In the genomic region with DNA sequence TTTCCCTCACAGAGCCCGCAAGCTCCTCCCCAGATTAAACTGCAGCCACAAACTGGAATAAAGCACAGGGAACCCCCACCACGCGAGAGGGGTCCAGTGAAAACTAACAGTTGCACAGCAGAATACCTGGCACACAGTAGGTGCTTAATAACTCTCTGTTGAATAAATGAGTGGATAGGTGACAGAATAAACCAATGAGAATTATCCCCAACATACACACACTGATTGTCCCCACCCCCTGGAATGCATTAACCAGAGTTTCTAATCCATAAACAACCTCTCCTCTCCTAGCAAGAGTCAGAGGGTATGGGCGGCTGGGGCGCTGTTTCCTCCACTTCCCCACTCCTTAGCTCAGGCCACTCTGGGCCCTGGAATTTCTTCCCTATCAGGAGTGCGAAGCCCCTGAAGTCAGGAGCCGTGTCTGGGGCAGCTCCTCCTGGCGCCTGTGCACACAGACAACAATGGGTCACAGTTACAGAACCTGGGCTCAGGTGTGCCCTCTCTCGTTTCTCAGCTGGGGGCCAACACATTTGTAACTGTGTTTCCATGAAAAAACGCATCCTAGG, we compare ENCODE assay signal across 15 cellular contexts. TPM values are rescaled to one million over a fixed set of nuclear protein-coding genes. Genes with fewer than 3 reads are reported as not detected.
A peak's percentile ranks its signal among the peaks of the same experiment; 100 is the strongest.
DNase-seq lines count a peak whose midpoint lies in the region; ATAC-seq and TF ChIP-seq lines count a peak whose summit lies in the region.
"Had no signal": no experiment of that assay in that cellular context is flagged by ENCODE, and none has a peak within 500 bp of the region (broad histone marks: within the 10 kb centered on the region; RNA-seq: fewer than 3 reads in every experiment).

No MANE protein-coding gene starts in this region.

- no peak overlapping the region for H3K4me2 ChIP-seq in OCI-LY1 (ENCODE audit: low read length)

- no peaks in the 10 kb centered on the region for H3F3A ChIP-seq in OCI-LY1 (ENCODE audit: insufficient read depth, low read length)

- H3K4me1 ChIP-seq in OCI-LY1 (ENCODE audit: insufficient read depth, low read length, severe bottlenecking) (peaks cover 45% of the 10 kb centered on the region), gastrocnemius medialis (peaks cover 55 to 81% of the 10 kb centered on the region in 2 donors)

- H3K27me3 Mint-ChIP-seq in endothelial cell (ENCODE audit: unreplicated experiment) (peaks cover 4% of the 10 kb centered on the region), osteocyte (ENCODE audit: unreplicated experiment) (no peaks in the 10 kb centered on the region)
- H3K27me3 Mint-ChIP-seq: stimulated activated naive CD8-positive, alpha-beta T cell treated with anti-CD3 and anti-CD28 coated beads, Interleukin-15, Interleukin-2, amounts not matched to agents 100 ng/mL and 50 ng/mL, for 24 hours had no signal

- DNase-seq in ELF-1 (ENCODE audit: low read depth, low spot score) (peak; percentile 33), endothelial cell (ENCODE audit: low spot score) (no peak), gastrocnemius medialis (no peak), GM03348 (ENCODE audit: low spot score) (no peak), osteocyte (ENCODE audit: extremely low spot score, unreplicated experiment) (no peak)
- DNase-seq: activated gamma-delta T cell treated with Interleukin-2 at 50 U/mL for 16 hours, mesendoderm, NCI-H1105 treated with DMSO at 0.1 percent for 48 hours, small intestine had no signal

- H4K20me1 ChIP-seq in OCI-LY1 (ENCODE audit: insufficient read depth, low read length), result no peaks in the 10 kb centered on the region

- H3K4me3 ChIP-seq in OCI-LY1 (ENCODE audit: low read depth, low read length, poor library complexity, severe bottlenecking) (no peak overlapping the region), gastrocnemius medialis (no peak overlapping the region)
- H3K4me3 ChIP-seq: SJSA1 had no signal

- no peak for TF ChIP-seq CTCF in OCI-LY1 (IDR thresholded peaks at IDR 0.05; ENCODE audit: low read length)
- no peak for TF ChIP-seq CTCF in endothelial cell (IDR thresholded peaks at IDR 0.05; ENCODE audit: unreplicated experiment)
- no peak for TF ChIP-seq CTCF in gastrocnemius medialis (IDR thresholded peaks at IDR 0.05 in 4 of 5, conservative IDR thresholded peaks at IDR 0.05 in 1 of 5)
- TF ChIP-seq CTCF in osteocyte (IDR thresholded peaks at IDR 0.05), result no peak

- H2AFZ ChIP-seq in OCI-LY1 (ENCODE audit: low read length), result no peak overlapping the region

- H3K4me1 Mint-ChIP-seq in endothelial cell (ENCODE audit: unreplicated experiment) (peaks cover 80% of the 10 kb centered on the region), osteocyte (ENCODE audit: unreplicated experiment) (peaks cover 60% of the 10 kb centered on the region)

- H3K9me3 ChIP-seq in OCI-LY1 (ENCODE audit: low read length) (no peaks in the 10 kb centered on the region), gastrocnemius medialis (no peaks in the 10 kb centered on the region)
- H3K9me3 ChIP-seq: neutrophil, SJSA1 had no signal

- in situ Hi-C loops in gastrocnemius medialis (cut with MboI; ENCODE audit: low sequenced_read_pairs in 4 of 4), result no loop called here

- intact Hi-C loops in gastrocnemius medialis (cut with DNase I; ENCODE audit: low total_unique reads), result no loop called here

- no peaks in the 10 kb centered on the region for H3K9me2 ChIP-seq in OCI-LY1 (ENCODE audit: low read depth, low read length)

- peaks cover 22% of the 10 kb centered on the region for H3K79me2 ChIP-seq in OCI-LY1 (ENCODE audit: insufficient read depth, low read length)

- no peaks in the 10 kb centered on the region for H3K27me3 ChIP-seq in OCI-LY1 (ENCODE audit: insufficient read depth, low read length)
- no peaks in the 10 kb centered on the region for H3K27me3 ChIP-seq in gastrocnemius medialis
- H3K27me3 ChIP-seq: neutrophil, SJSA1 had no signal

- H3K27ac ChIP-seq in OCI-LY1 (ENCODE audit: low read depth, low read length, poor library complexity, severe bottlenecking) (peak overlapping the region; percentile 30), gastrocnemius medialis (peak overlapping the region; percentile 67 to 85 (median 76))
- H3K27ac ChIP-seq: neutrophil, SJSA1 had no signal

- H3K36me3 ChIP-seq in OCI-LY1 (ENCODE audit: insufficient read depth, low read length) (peaks cover 3% of the 10 kb centered on the region; the same call in 1 of the 2 replicates), gastrocnemius medialis (no peaks in the 10 kb centered on the region)
- H3K36me3 ChIP-seq: neutrophil, SJSA1 had no signal

- H3K4me3 Mint-ChIP-seq in endothelial cell (ENCODE audit: unreplicated experiment) (no peak overlapping the region), osteocyte (ENCODE audit: unreplicated experiment) (no peak overlapping the region)
- H3K4me3 Mint-ChIP-seq: CD14-positive monocyte; stimulated activated naive CD8-positive, alpha-beta T cell treated with anti-CD3 and anti-CD28 coated beads, Interleukin-15, Interleukin-2, amounts not matched to agents 100 ng/mL and 50 ng/mL, for 24 hours had no signal

- H3K9me3 Mint-ChIP-seq in endothelial cell (ENCODE audit: unreplicated experiment) (no peaks in the 10 kb centered on the region), osteocyte (ENCODE audit: unreplicated experiment) (no peaks in the 10 kb centered on the region)
- H3K9me3 Mint-ChIP-seq: stimulated activated naive CD8-positive, alpha-beta T cell treated with anti-CD3 and anti-CD28 coated beads, Interleukin-15, Interleukin-2, amounts not matched to agents 100 ng/mL and 50 ng/mL, for 24 hours had no signal

- H3K27ac Mint-ChIP-seq in endothelial cell (ENCODE audit: unreplicated experiment) (peak overlapping the region; percentile 99), osteocyte (ENCODE audit: unreplicated experiment) (no peak overlapping the region)
- H3K27ac Mint-ChIP-seq: stimulated activated naive CD8-positive, alpha-beta T cell treated with anti-CD3 and anti-CD28 coated beads, Interleukin-15, Interleukin-2, amounts not matched to agents 100 ng/mL and 50 ng/mL, for 24 hours had no signal

- no peak overlapping the region for H3K9ac ChIP-seq in OCI-LY1 (ENCODE audit: low read length)

- no peak for ATAC-seq in gastrocnemius medialis
- ATAC-seq in GM21360 (IDR thresholded peaks at IDR 0.05; ENCODE audit: unreplicated experiment), result no peak

- H3K36me3 Mint-ChIP-seq in endothelial cell (ENCODE audit: low read depth, unreplicated experiment) (peaks cover 17% of the 10 kb centered on the region), osteocyte (ENCODE audit: unreplicated experiment) (no peaks in the 10 kb centered on the region)

- TF ChIP-seq POLR2A in gastrocnemius medialis (IDR thresholded peaks at IDR 0.05), result no peak

RNA-seq across cellular contexts. Expression of a gene that starts 27.6 kb away (rescaled TPM):
- total RNA-seq in endothelial cell (ENCODE audit: unreplicated experiment) (226 TPM), gastrocnemius medialis (100 to 1,000 TPM; 123 to 296 (median 217) TPM), osteocyte (94.3 TPM in 2 replicates)
